Comparison of ENCODE assay signal across 1 cellular context in the genomic region with DNA sequence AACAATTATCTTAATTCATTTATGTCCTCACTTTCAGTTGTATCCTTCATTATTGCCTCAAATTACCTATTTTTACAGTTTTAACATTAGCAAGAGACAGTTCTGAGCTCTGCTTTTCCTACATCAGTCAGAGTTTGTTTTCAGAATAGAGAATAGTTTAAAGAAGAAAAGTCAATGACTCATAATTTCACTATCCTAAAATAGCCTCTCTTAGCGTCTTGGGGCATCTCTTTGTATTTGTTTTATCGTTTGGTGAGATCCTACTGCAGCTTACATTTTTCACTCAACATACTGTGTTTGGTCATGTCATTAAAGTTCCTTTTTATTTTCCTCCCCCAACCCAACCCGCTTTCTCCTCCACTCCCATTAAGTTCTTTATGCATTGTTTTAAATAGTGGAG.
TF ChIP-seq lines count a peak whose summit lies in the region.

No MANE protein-coding gene starts in this region.

TF ChIP-seq in HepG2, 621 proteins besides CTCF, POLR2A, EP300 and RAD21:
- TF ChIP-seq CREB1 (IDR thresholded peaks at IDR 0.05): no peak
- no peak for TF ChIP-seq CREB1 (CRISPR knock-in tag; IDR thresholded peaks at IDR 0.05)
